23 cellular contexts compared by ENCODE assay signal in the genomic region with DNA sequence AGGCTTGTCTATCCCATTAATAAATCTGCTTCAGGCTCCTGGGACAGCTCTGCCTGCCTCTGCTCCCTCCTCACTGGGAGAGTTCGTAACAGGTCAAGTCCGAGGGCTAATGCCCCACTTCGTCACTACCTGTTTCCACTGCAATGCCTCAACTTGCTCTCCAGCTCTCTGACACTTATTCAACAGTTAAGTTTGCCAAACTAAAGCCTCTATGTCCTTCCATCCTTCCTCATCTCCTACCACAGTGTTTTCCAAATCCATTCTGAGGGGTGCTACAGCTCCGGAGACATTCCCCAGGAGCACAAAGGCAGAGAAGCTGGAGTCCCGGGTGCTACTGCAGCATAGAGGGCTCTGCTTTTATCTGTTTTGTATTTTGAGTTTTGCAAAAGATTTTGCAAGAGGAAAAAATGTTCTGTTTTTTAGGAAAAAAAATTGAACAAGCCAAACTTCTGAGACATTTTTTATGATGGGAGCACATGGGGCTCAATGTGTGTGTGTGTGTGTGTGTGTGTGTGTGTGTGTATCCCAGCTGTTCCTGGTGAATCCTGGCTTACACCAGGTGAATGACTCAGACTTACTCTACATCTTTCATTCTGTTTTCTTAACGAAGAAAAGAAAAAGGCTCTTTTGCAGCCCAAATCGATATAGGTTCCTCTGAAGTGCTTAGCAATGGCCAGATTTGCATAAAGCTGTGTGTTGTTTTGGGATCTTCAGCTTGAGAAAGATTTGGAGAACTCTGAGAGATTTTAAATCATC. TPM values are rescaled to one million over a fixed set of nuclear protein-coding genes. Genes with fewer than 3 reads are reported as not detected.
A peak's percentile ranks its signal among the peaks of the same experiment; 100 is the strongest.
DNase-seq lines count a peak whose midpoint lies in the region; ATAC-seq, FAIRE-seq and TF ChIP-seq lines count a peak whose summit lies in the region.
"Had no signal": no experiment of that assay in that cellular context is flagged by ENCODE, and none has a peak within 500 bp of the region (broad histone marks: within the 10 kb centered on the region; RNA-seq: fewer than 3 reads in every experiment).

No MANE protein-coding gene starts in this region.

- peak overlapping the region; percentile 82 for H3K27ac Mint-ChIP-seq in HFFc6
- H3K27ac Mint-ChIP-seq in astrocyte (ENCODE audit: unreplicated experiment): peak overlapping the region; percentile 6
- H3K27ac Mint-ChIP-seq: activated CD4-positive, alpha-beta T cell treated with anti-CD3 and anti-CD28 coated beads, Interleukin-2, amount 10 ng/mL, durations not matched to agents 24 days and 14 days; activated naive CD4-positive, alpha-beta T cell treated with anti-CD3 and anti-CD28 coated beads, Interleukin-2, amount 10 ng/mL, durations not matched to agents 7 days and 5 days had no signal

- H2AFZ ChIP-seq in astrocyte (ENCODE audit: low read depth, low read length): peak overlapping the region; percentile 38

- H3K4me2 ChIP-seq in astrocyte (ENCODE audit: low read length): peak overlapping the region; percentile 73

- DNase-seq in HFFc6 (peak; percentile 23), astrocyte (ENCODE audit: low read depth) (peak; percentile 70), testis (peak; percentile 43), WERI-Rb-1 (no peak), DMS 273 treated with DMSO at 0.1 percent for 48 hours (lab: John Stamatoyannopoulos, UW) (no peak), OCI-M1 (lab: John Stamatoyannopoulos, UW) (no peak)
- DNase-seq: activated CD4-positive, alpha-beta T cell treated with anti-CD3 and anti-CD28 coated beads, Interleukin-2, amount 10 ng/mL, durations not matched to agents 24 days and 14 days; activated naive CD4-positive, alpha-beta T cell treated with anti-CD3 and anti-CD28 coated beads, Interleukin-2, amount 10 ng/mL, durations not matched to agents 7 days and 5 days; BE2C; body of pancreas; esophagus squamous epithelium; GOT3; Kasumi-1; NCI-H1436; NCI-H2171 treated with DMSO at 0.1 percent for 48 hours; NCI-H82; stimulated activated CD4-positive, alpha-beta T cell treated with anti-CD3 and anti-CD28 coated beads, Interleukin-2, amount 100 ng/mL, for 48 hours had no signal

- H3K79me2 ChIP-seq in astrocyte (ENCODE audit: insufficient read depth, low read length): no peaks in the 10 kb centered on the region

- 55 to 57% methylated on average over 7 of the region's 7 CpGs for WGBS in gastroesophageal sphincter (ENCODE audit: low coverage in 1 of 2), 2 donors
- 52 to 57% methylated on average over 7 of the region's 7 CpGs for WGBS in testis, 2 donors

- H3K4me3 ChIP-seq in astrocyte (ENCODE audit: insufficient read depth, low read depth, low read length) (peak overlapping the region; percentile 31), gastroesophageal sphincter (no peak overlapping the region), testis (no peak overlapping the region), WERI-Rb-1 (ENCODE audit: low read depth, low read length) (no peak overlapping the region)
- H3K4me3 ChIP-seq: body of pancreas, esophagus squamous epithelium had no signal

- H3K27ac ChIP-seq in astrocyte (ENCODE audit: low read depth, low read length) (peak overlapping the region; percentile 90), gastroesophageal sphincter (no peak overlapping the region), testis (peak overlapping the region in 1 of 2 donors; percentile 31), WERI-Rb-1 (no peak overlapping the region)
- H3K27ac ChIP-seq: body of pancreas, esophagus squamous epithelium, neutrophil had no signal

- intact Hi-C loops in testis (cut with DNase I; ENCODE audit: low total_unique reads): no loop called here

- TF ChIP-seq CTCF in HFFc6 (IDR thresholded peaks at IDR 0.05) (no peak), astrocyte (IDR thresholded peaks at IDR 0.05; ENCODE audit: insufficient read depth, low read depth, low read length) (no peak), gastroesophageal sphincter (IDR thresholded peaks at IDR 0.05) (no peak), testis (IDR thresholded peaks at IDR 0.05) (no peak), WERI-Rb-1 (IDR thresholded peaks at IDR 0.05; ENCODE audit: low read depth, low read length) (no peak)

- no peak for TF ChIP-seq EP300 in gastroesophageal sphincter (IDR thresholded peaks at IDR 0.05)

- peaks cover 3% of the 10 kb centered on the region for H3K27me3 Mint-ChIP-seq in HFFc6 (ENCODE audit: insufficient read depth)
- no peaks in the 10 kb centered on the region for H3K27me3 Mint-ChIP-seq in astrocyte (ENCODE audit: low read depth, unreplicated experiment)
- H3K27me3 Mint-ChIP-seq: activated CD4-positive, alpha-beta T cell treated with anti-CD3 and anti-CD28 coated beads, Interleukin-2, amount 10 ng/mL, durations not matched to agents 24 days and 14 days; activated naive CD4-positive, alpha-beta T cell treated with anti-CD3 and anti-CD28 coated beads, Interleukin-2, amount 10 ng/mL, durations not matched to agents 7 days and 5 days had no signal

- no peak for TF ChIP-seq POLR2A in gastroesophageal sphincter (IDR thresholded peaks at IDR 0.05)
- no peak for TF ChIP-seq POLR2A in testis (IDR thresholded peaks at IDR 0.05)

- H3K4me1 Mint-ChIP-seq in HFFc6 (ENCODE audit: low read depth): peaks cover 81% of the 10 kb centered on the region
- H3K4me1 Mint-ChIP-seq in astrocyte (ENCODE audit: low read depth, unreplicated experiment): peaks cover 22% of the 10 kb centered on the region
- H3K4me1 Mint-ChIP-seq: activated CD4-positive, alpha-beta T cell treated with anti-CD3 and anti-CD28 coated beads, Interleukin-2, amount 10 ng/mL, durations not matched to agents 24 days and 14 days; activated naive CD4-positive, alpha-beta T cell treated with anti-CD3 and anti-CD28 coated beads, Interleukin-2, amount 10 ng/mL, durations not matched to agents 7 days and 5 days had no signal

- H3K36me3 Mint-ChIP-seq in HFFc6 (ENCODE audit: low read depth) (peaks cover 18% of the 10 kb centered on the region), astrocyte (ENCODE audit: low read depth, unreplicated experiment) (no peaks in the 10 kb centered on the region)
- H3K36me3 Mint-ChIP-seq: activated naive CD4-positive, alpha-beta T cell treated with anti-CD3 and anti-CD28 coated beads, Interleukin-2, amount 10 ng/mL, durations not matched to agents 7 days and 5 days had no signal

- peak overlapping the region; percentile 77 for H3K9ac ChIP-seq in astrocyte (ENCODE audit: low read length)

- no peaks in the 10 kb centered on the region for H4K20me1 ChIP-seq in astrocyte (ENCODE audit: insufficient read depth, low read length)

- H3K9me3 ChIP-seq in astrocyte (ENCODE audit: insufficient read depth, low read depth, low read length) (no peaks in the 10 kb centered on the region), gastroesophageal sphincter (no peaks in the 10 kb centered on the region), testis (no peaks in the 10 kb centered on the region), WERI-Rb-1 (ENCODE audit: severe bottlenecking) (no peaks in the 10 kb centered on the region)
- H3K9me3 ChIP-seq: BE2C, body of pancreas, esophagus squamous epithelium, neutrophil had no signal

- H3K27me3 ChIP-seq in astrocyte (ENCODE audit: insufficient read depth, low read length) (no peaks in the 10 kb centered on the region), gastroesophageal sphincter (no peaks in the 10 kb centered on the region), testis (no peaks in the 10 kb centered on the region), WERI-Rb-1 (ENCODE audit: insufficient read depth, low read depth, severe bottlenecking) (no peaks in the 10 kb centered on the region)
- H3K27me3 ChIP-seq: BE2C, esophagus squamous epithelium, neutrophil had no signal

- H3K4me3 Mint-ChIP-seq in HFFc6: peak overlapping the region; percentile 56
- H3K4me3 Mint-ChIP-seq in astrocyte (ENCODE audit: unreplicated experiment): no peak overlapping the region
- H3K4me3 Mint-ChIP-seq: activated CD4-positive, alpha-beta T cell treated with anti-CD3 and anti-CD28 coated beads, Interleukin-2, amount 10 ng/mL, durations not matched to agents 24 days and 14 days; activated naive CD4-positive, alpha-beta T cell treated with anti-CD3 and anti-CD28 coated beads, Interleukin-2, amount 10 ng/mL, durations not matched to agents 7 days and 5 days had no signal

- no peaks in the 10 kb centered on the region for H3K36me3 ChIP-seq in astrocyte (ENCODE audit: insufficient read depth, low read length)
- H3K36me3 ChIP-seq in gastroesophageal sphincter: no peaks in the 10 kb centered on the region
- no peaks in the 10 kb centered on the region for H3K36me3 ChIP-seq in testis (ENCODE audit: low read depth, missing control alignments)
- H3K36me3 ChIP-seq in WERI-Rb-1: no peaks in the 10 kb centered on the region
- H3K36me3 ChIP-seq: BE2C, esophagus squamous epithelium, neutrophil had no signal

- peak; percentile 34 for ATAC-seq in gastroesophageal sphincter
- ATAC-seq: body of pancreas, Panc1, right cardiac atrium had no signal

- H3K9me3 Mint-ChIP-seq in HFFc6: peaks cover 7% of the 10 kb centered on the region; the same call in 1 of the 2 replicates
- H3K9me3 Mint-ChIP-seq in astrocyte (ENCODE audit: unreplicated experiment): peaks cover 9% of the 10 kb centered on the region

- no peak for FAIRE-seq in astrocyte (lab: Jason Lieb, UNC)
- FAIRE-seq: TTC549 had no signal

- H3K4me1 ChIP-seq in astrocyte (ENCODE audit: insufficient read depth, low read length): peaks cover 22% of the 10 kb centered on the region
- no peaks in the 10 kb centered on the region for H3K4me1 ChIP-seq in gastroesophageal sphincter
- peaks cover 19% of the 10 kb centered on the region for H3K4me1 ChIP-seq in testis
- H3K4me1 ChIP-seq: BE2C, body of pancreas, esophagus squamous epithelium had no signal

RNA-seq across cellular contexts. Expression of gene MYOCD, which starts 46.1 kb away (rescaled TPM):
- 1 to 10 TPM; 6.5 to 8.5 (median 7.1) TPM for total RNA-seq in HFFc6 (2021; fragmentation: NEBNext Ultra II Directional; extraction: Animal tissue kit (Norgen Biotek cat#: 25700))
- total RNA-seq in astrocyte (1.4 and 2.8 TPM in 2 replicates), gastroesophageal sphincter (100 to 1,000 TPM in 3 of 4 donors, 10 to 100 TPM in 1; 93.0 to 219 (median 120) TPM), testis (10 to 100 TPM in 1 of 2 donors, 1 to 10 TPM in 1; 7.6 to 13.3 TPM)
- polyA plus RNA-seq in testis (ENCODE audit: insufficient read depth, low read depth, low replicate concordance): 7.3 TPM
- total RNA-seq: activated CD4-positive, alpha-beta T cell treated with anti-CD3 and anti-CD28 coated beads, Interleukin-2, amount 10 ng/mL, durations not matched to agents 24 days and 14 days; mononuclear cell had no signal

Comparison
In these comparisons a context has a peak if more than half of its experiments do, and no peak if none do; other contexts are left out.
1. DNase-seq: peak in HFFc6 (single experiment), astrocyte (single experiment) and testis (single experiment); none in WERI-Rb-1 (single experiment), DMS 273 treated with DMSO at 0.1 percent for 48 hours (single experiment) and OCI-M1 (single experiment).
2. RNA of gene MYOCD, which starts 46.1 kb away (total RNA-seq): 93.0 to 219 TPM in gastroesophageal sphincter; 7.6 to 13.3 TPM in testis, 6.5 to 8.5 TPM in HFFc6 and 1.4 to 2.8 TPM in astrocyte; every median in the first group is over 4 times any median in the second.